ENCODE assay signal across 8 cellular contexts in the genomic region with DNA sequence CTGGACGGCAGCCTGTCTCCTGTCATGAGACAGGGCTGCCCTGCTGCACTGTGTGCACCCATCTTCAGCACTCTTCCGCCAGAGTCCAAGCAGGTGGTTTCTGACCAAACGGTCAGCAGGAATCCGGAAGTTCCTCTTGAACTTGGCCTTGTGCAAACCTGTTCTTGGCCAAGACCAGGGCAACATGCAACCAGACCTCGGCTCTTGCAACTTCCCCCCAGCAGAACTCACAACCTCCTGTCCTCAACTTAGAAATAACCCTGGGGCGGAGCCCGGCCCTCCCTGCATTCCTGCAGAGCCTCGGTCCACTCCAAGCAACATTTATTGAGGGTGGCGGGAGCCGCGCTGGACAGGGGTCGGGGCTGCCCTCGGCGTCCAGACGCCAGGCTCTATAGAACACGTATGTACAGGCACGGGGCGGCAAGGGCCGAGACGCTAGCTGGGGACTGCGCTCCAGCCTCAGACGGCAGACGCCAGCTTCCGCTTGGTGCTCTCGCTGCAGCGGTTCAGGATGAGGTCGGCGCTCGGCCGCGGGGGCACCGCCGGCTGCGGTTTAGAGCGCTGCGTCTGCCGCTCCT.
DNase-seq lines count a peak whose midpoint lies in the region; ATAC-seq and TF ChIP-seq lines count a peak whose summit lies in the region.
"Not testable (repeated sequence)": the region's sequence is repeated elsewhere in the genome, so short reads cannot be mapped to it uniquely, and the experiment has no call there.

No MANE protein-coding gene starts in this region.

- H3K9me3 ChIP-seq in DOHH2 (ENCODE audit: control insufficient read depth, insufficient read depth, low read length); SU-DHL-6 (ENCODE audit: insufficient read depth, low read length); effector memory CD4-positive, alpha-beta T cell (ENCODE audit: control insufficient read depth, low read length); parathyroid adenoma (ENCODE audit: control insufficient read depth, low read length); subcutaneous abdominal adipose tissue (ENCODE audit: control insufficient read depth in 5 of 5, low read length in 5 of 5): not testable (repeated sequence)

- H3K4me2 ChIP-seq in DOHH2 (ENCODE audit: low read length) (peak overlapping the region; percentile 52), SU-DHL-6 (ENCODE audit: low read depth, low read length, poor library complexity, severe bottlenecking) (peak overlapping the region; percentile 44)
- not testable (repeated sequence) for H3K4me2 ChIP-seq in parathyroid adenoma (ENCODE audit: low read length)

- H3K27me3 ChIP-seq in DOHH2 (ENCODE audit: control insufficient read depth, low read length); SU-DHL-6 (ENCODE audit: low read length); effector memory CD4-positive, alpha-beta T cell (replicated peaks; ENCODE audit: control insufficient read depth, insufficient read depth, low read length, poor library complexity, severe bottlenecking); parathyroid adenoma (ENCODE audit: control insufficient read depth, insufficient read depth, low read length); subcutaneous abdominal adipose tissue (ENCODE audit: control insufficient read depth in 5 of 5, insufficient read depth in 4 of 5, low read length in 5 of 5): not testable (repeated sequence)

- not testable (repeated sequence) for H3K4me1 ChIP-seq in DOHH2 (ENCODE audit: control insufficient read depth, low read length); effector memory CD4-positive, alpha-beta T cell (ENCODE audit: control insufficient read depth, insufficient read depth, low read length, poor library complexity, severe bottlenecking); parathyroid adenoma; subcutaneous abdominal adipose tissue (ENCODE audit: control insufficient read depth in 5 of 5, insufficient read depth in 5 of 5, low read length in 5 of 5)

- H3K27ac ChIP-seq in DOHH2 (ENCODE audit: low read depth, low read length); effector memory CD4-positive, alpha-beta T cell (ENCODE audit: insufficient read depth, low read length, poor library complexity, severe bottlenecking); parathyroid adenoma; subcutaneous abdominal adipose tissue (ENCODE audit: low read depth, low read length): not testable (repeated sequence)
- peak overlapping the region; percentile 66; the same call in 1 of the 2 replicates for H3K27ac ChIP-seq in SU-DHL-6 (ENCODE audit: low read depth, low read length)

- not testable (repeated sequence) for H3F3A ChIP-seq in DOHH2 (ENCODE audit: control insufficient read depth, insufficient read depth); SU-DHL-6 (ENCODE audit: insufficient read depth)

- not testable (repeated sequence) for H3K79me2 ChIP-seq in DOHH2 (ENCODE audit: control insufficient read depth, low read length); SU-DHL-6 (ENCODE audit: insufficient read depth, low read length); parathyroid adenoma

- intact Hi-C loops in activated T-helper 2 cell treated with anti-CD3 and anti-CD28 coated beads, Interferon-gamma antibody, Interleukin-2, Interleukin-4, amounts not matched to agents 10 μg/mL and 5 μg/mL and 100 μg/mL, durations not matched to agents 14 hours and 24 hours and 36 hours (cut with micrococcal nuclease): not testable (repeated sequence)

- H4K20me1 ChIP-seq in DOHH2 (ENCODE audit: control insufficient read depth, insufficient read depth, low read depth, low read length); SU-DHL-6 (ENCODE audit: low read depth, low read length): not testable (repeated sequence)

- not testable (repeated sequence) for TF ChIP-seq CTCF in DOHH2 (IDR thresholded peaks at IDR 0.05; ENCODE audit: low read depth, low read length, poor library complexity, severe bottlenecking); SU-DHL-6 (IDR thresholded peaks at IDR 0.05; ENCODE audit: insufficient read depth, low read length, poor library complexity, severe bottlenecking); parathyroid adenoma (IDR thresholded peaks at IDR 0.05)

- ATAC-seq in HG03139 (IDR thresholded peaks at IDR 0.05; ENCODE audit: unreplicated experiment): peak; percentile 1

- H3K27ac Mint-ChIP-seq in activated T-helper 2 cell treated with anti-CD3 and anti-CD28 coated beads, Interferon-gamma antibody, Interleukin-2, Interleukin-4, amounts not matched to agents 10 μg/mL and 5 μg/mL and 100 μg/mL, durations not matched to agents 14 hours and 24 hours and 36 hours: not testable (repeated sequence)
- H3K27ac Mint-ChIP-seq in immature natural killer cell: peak overlapping the region; percentile 57 to 92 (median 80)

- peak overlapping the region; percentile 40 for H3K9ac ChIP-seq in SU-DHL-6 (ENCODE audit: low read length)
- not testable (repeated sequence) for H3K9ac ChIP-seq in parathyroid adenoma; subcutaneous abdominal adipose tissue (ENCODE audit: low read length in 5 of 5)

- not testable (repeated sequence) for H3K36me3 ChIP-seq in DOHH2 (ENCODE audit: control insufficient read depth, low read length); SU-DHL-6 (ENCODE audit: low read length); effector memory CD4-positive, alpha-beta T cell (ENCODE audit: control insufficient read depth, insufficient read depth, low read length); parathyroid adenoma (ENCODE audit: control insufficient read depth, insufficient read depth, low read length); subcutaneous abdominal adipose tissue (ENCODE audit: control insufficient read depth in 5 of 5, insufficient read depth in 5 of 5, low read length in 5 of 5)

- H2AFZ ChIP-seq in SU-DHL-6 (ENCODE audit: low read depth, low read length, severe bottlenecking); parathyroid adenoma: not testable (repeated sequence)

- not testable (repeated sequence) for H3K27me3 Mint-ChIP-seq in activated T-helper 2 cell treated with anti-CD3 and anti-CD28 coated beads, Interferon-gamma antibody, Interleukin-2, Interleukin-4, amounts not matched to agents 10 μg/mL and 5 μg/mL and 100 μg/mL, durations not matched to agents 14 hours and 24 hours and 36 hours (ENCODE audit: low read depth); immature natural killer cell (ENCODE audit: low read depth in 3 of 3)

- H3K4me3 ChIP-seq in DOHH2 (ENCODE audit: low read length) (peak overlapping the region; percentile 44), parathyroid adenoma (ENCODE audit: low read depth, low read length) (peak overlapping the region; percentile 16), subcutaneous abdominal adipose tissue (ENCODE audit: low read depth in 1 of 5, low read length in 5 of 5) (peak overlapping the region in 3 of 5 donors; percentile 42 to 58 (median 49))
- H3K4me3 ChIP-seq in SU-DHL-6 (ENCODE audit: insufficient read depth, low read length, poor library complexity, severe bottlenecking); effector memory CD4-positive, alpha-beta T cell (ENCODE audit: insufficient read depth, low read depth, low read length, poor library complexity, severe bottlenecking): not testable (repeated sequence)

- DNase-seq in activated T-helper 2 cell treated with anti-CD3 and anti-CD28 coated beads, Interferon-gamma antibody, Interleukin-2, Interleukin-4, amounts not matched to agents 10 μg/mL and 5 μg/mL and 100 μg/mL, durations not matched to agents 14 hours and 24 hours and 36 hours (ENCODE audit: low spot score): not testable (repeated sequence)
- DNase-seq in effector memory CD4-positive, alpha-beta T cell: peak; percentile 26 to 39 (median 35)
- peak in 1 of 3 donors; percentile 76 for DNase-seq in immature natural killer cell

- not testable (repeated sequence) for H3K4me1 Mint-ChIP-seq in activated T-helper 2 cell treated with anti-CD3 and anti-CD28 coated beads, Interferon-gamma antibody, Interleukin-2, Interleukin-4, amounts not matched to agents 10 μg/mL and 5 μg/mL and 100 μg/mL, durations not matched to agents 14 hours and 24 hours and 36 hours (ENCODE audit: low read depth); immature natural killer cell

- not testable (repeated sequence) for H3K9me3 Mint-ChIP-seq in activated T-helper 2 cell treated with anti-CD3 and anti-CD28 coated beads, Interferon-gamma antibody, Interleukin-2, Interleukin-4, amounts not matched to agents 10 μg/mL and 5 μg/mL and 100 μg/mL, durations not matched to agents 14 hours and 24 hours and 36 hours; immature natural killer cell

- H3K4me3 Mint-ChIP-seq in activated T-helper 2 cell treated with anti-CD3 and anti-CD28 coated beads, Interferon-gamma antibody, Interleukin-2, Interleukin-4, amounts not matched to agents 10 μg/mL and 5 μg/mL and 100 μg/mL, durations not matched to agents 14 hours and 24 hours and 36 hours (ENCODE audit: low read depth): peak overlapping the region; percentile 45
- peak overlapping the region; percentile 67 to 73 (median 68) for H3K4me3 Mint-ChIP-seq in immature natural killer cell

- H3K9me2 ChIP-seq in DOHH2 (replicated peaks; ENCODE audit: control insufficient read depth, low read length); SU-DHL-6 (replicated peaks; ENCODE audit: insufficient read depth, low read length): not testable (repeated sequence)

- H3K36me3 Mint-ChIP-seq in activated T-helper 2 cell treated with anti-CD3 and anti-CD28 coated beads, Interferon-gamma antibody, Interleukin-2, Interleukin-4, amounts not matched to agents 10 μg/mL and 5 μg/mL and 100 μg/mL, durations not matched to agents 14 hours and 24 hours and 36 hours (ENCODE audit: low read depth); immature natural killer cell: not testable (repeated sequence)
